9 cellular contexts compared by ENCODE assay signal in genomic region chr17:44354582-44355309, GRCh38.
DNase-seq lines count a peak whose midpoint lies in the region; ATAC-seq and TF ChIP-seq lines count a peak whose summit lies in the region.
"Had no signal": no experiment of that assay in that cellular context is flagged by ENCODE, and none has a peak within 500 bp of the region (broad histone marks: within the 10 kb centered on the region; RNA-seq: fewer than 3 reads in every experiment).

No MANE protein-coding gene starts in this region.

- peak overlapping the region; percentile 71 for H3K27ac ChIP-seq in 22Rv1

- DNase-seq in NCI-H526 (lab: John Stamatoyannopoulos, UW) (peak; percentile 46 to 86), islet precursor cell (peak; percentile 89), cerebellar nuclear complex (lab: John Stamatoyannopoulos, UW) (no peak), NCI-H187 (lab: John Stamatoyannopoulos, UW) (no peak)
- peak; percentile 52 for DNase-seq in activated gamma-delta T cell treated with anti-CD3 and anti-CD28 coated beads, Interleukin-2, amount 50 U/mL, for 16 hours (ENCODE audit: low read depth)
- DNase-seq in stimulated activated naive CD8-positive, alpha-beta T cell treated with anti-CD3 and anti-CD28 coated beads, Interleukin-15, amount 100 ng/mL, for 72 hours = peak; percentile 61 to 79
- DNase-seq: DND-41 had no signal

- ATAC-seq in stimulated activated naive CD8-positive, alpha-beta T cell treated with anti-CD3 and anti-CD28 coated beads, Interleukin-15, amount 100 ng/mL, for 72 hours = peak; percentile 61
- no peak for ATAC-seq in HG03342 (IDR thresholded peaks at IDR 0.05; ENCODE audit: unreplicated experiment)

- peak overlapping the region; percentile 68 to 84 for H3K4me3 Mint-ChIP-seq in stimulated activated naive CD8-positive, alpha-beta T cell treated with anti-CD3 and anti-CD28 coated beads, Interleukin-15, amount 100 ng/mL, for 72 hours

- TF ChIP-seq CTCF in 22Rv1 (IDR thresholded peaks at IDR 0.05) = peak; percentile 79

- H3K4me1 Mint-ChIP-seq in stimulated activated naive CD8-positive, alpha-beta T cell treated with anti-CD3 and anti-CD28 coated beads, Interleukin-15, amount 100 ng/mL, for 72 hours = peaks cover 6% of the 10 kb centered on the region

- no peak overlapping the region for H3K27ac Mint-ChIP-seq in stimulated activated naive CD8-positive, alpha-beta T cell treated with anti-CD3 and anti-CD28 coated beads, Interleukin-15, amount 100 ng/mL, for 72 hours

- H3K27me3 Mint-ChIP-seq in stimulated activated naive CD8-positive, alpha-beta T cell treated with anti-CD3 and anti-CD28 coated beads, Interleukin-15, amount 100 ng/mL, for 72 hours = no peaks in the 10 kb centered on the region

- no peaks in the 10 kb centered on the region for H3K9me3 Mint-ChIP-seq in stimulated activated naive CD8-positive, alpha-beta T cell treated with anti-CD3 and anti-CD28 coated beads, Interleukin-15, amount 100 ng/mL, for 72 hours

Comparison
In these comparisons a context has a peak if more than half of its experiments do, and no peak if none do; other contexts are left out.
1. DNase-seq: peak in NCI-H526 (2 of 2), activated gamma-delta T cell treated with anti-CD3 and anti-CD28 coated beads, Interleukin-2, amount 50 U/mL, for 16 hours (single experiment), islet precursor cell (single experiment) and stimulated activated naive CD8-positive, alpha-beta T cell treated with anti-CD3 and anti-CD28 coated beads, Interleukin-15, amount 100 ng/mL, for 72 hours (2 of 2); none in cerebellar nuclear complex (0 of 2) and NCI-H187 (0 of 2).